In the genomic region with DNA sequence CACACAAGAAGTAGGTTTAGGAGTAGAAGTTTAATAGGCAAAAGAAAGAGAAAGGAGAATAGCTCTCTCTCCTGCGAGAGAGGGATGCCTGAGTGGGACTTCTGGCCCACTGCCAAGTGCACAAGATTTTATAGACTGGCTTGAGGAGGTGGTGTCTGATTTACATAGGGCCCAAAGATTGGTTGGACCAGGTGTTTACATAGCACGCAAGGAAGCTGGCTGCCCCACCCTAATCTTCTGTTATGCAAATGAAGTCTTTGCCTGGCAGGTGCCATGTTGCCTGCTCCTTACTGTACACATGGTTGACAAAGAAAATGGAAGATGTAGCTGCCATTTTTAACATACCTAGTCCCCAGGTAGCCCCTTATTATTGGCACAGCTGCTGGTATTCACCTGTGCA, we compare ENCODE assay signal across 27 cellular contexts.
DNase-seq lines count a peak whose midpoint lies in the region; ATAC-seq and TF ChIP-seq lines count a peak whose summit lies in the region.
"Had no signal": no experiment of that assay in that cellular context is flagged by ENCODE, and none has a peak within 500 bp of the region (broad histone marks: within the 10 kb centered on the region; RNA-seq: fewer than 3 reads in every experiment).

No MANE protein-coding gene starts in this region.

- DNase-seq in NCI-H748 (lab: John Stamatoyannopoulos, UW; ENCODE audit: unreplicated experiment) (peak; percentile 72), NCI-H748 treated with DMSO at 0.1 percent for 48 hours (lab: John Stamatoyannopoulos, UW) (no peak), LNCaP clone FGC (ENCODE audit: low read depth) (peak; percentile 14), NCI-H526 treated with DMSO at 0.1 percent for 48 hours (lab: John Stamatoyannopoulos, UW) (peak; percentile 21), left colon (peak in 1 of 2 donors; percentile 6), NCI-H2107 (lab: John Stamatoyannopoulos, UW) (no peak), mucosa of gallbladder (ENCODE audit: low spot score) (no peak)
- DNase-seq: activated CD4-positive, alpha-beta memory T cell treated with anti-CD3 and anti-CD28 coated beads for 36 hours; activated CD4-positive, alpha-beta T cell treated with anti-CD3 and anti-CD28 coated beads for 1 hour; activated CD8-positive, alpha-beta memory T cell treated with anti-CD3 and anti-CD28 coated beads, Interleukin-2, amount 50 U/mL, for 48 hours; activated naive CD4-positive, alpha-beta T cell treated with anti-CD3 and anti-CD28 coated beads, Interleukin-2, amount 10 ng/mL, durations not matched to agents 7 days and 5 days; adrenal gland; Caco-2; central memory CD4-positive, alpha-beta T cell; erythroblast; glutamatergic neuron; HFFc6; KBM-7; NCI-H510A; ovary; PC-9; trophoblast cell had no signal

- no peak for TF ChIP-seq CTCF in LNCaP clone FGC (IDR thresholded peaks at IDR 0.05; ENCODE audit: control insufficient read depth, extremely low read depth, insufficient read depth)

- ATAC-seq in left colon (peak; percentile 34), HG03175 (IDR thresholded peaks at IDR 0.05; ENCODE audit: unreplicated experiment) (no peak)
- ATAC-seq: left lobe of liver; Right ventricle myocardium inferior; stimulated activated effector memory CD8-positive, alpha-beta T cell treated with anti-CD3 and anti-CD28 coated beads, Interleukin-12 subunit alpha, Interleukin-12 subunit beta, amount 100 ng/mL, for 72 hours had no signal

- H3K4me3 ChIP-seq in LNCaP clone FGC (ENCODE audit: low read depth, low read length), result no peak overlapping the region
- H3K4me3 ChIP-seq: adrenal gland, BLaER1, ovary, PC-9 had no signal

- intact Hi-C loops in left colon (cut with DNase I, micrococcal nuclease), result no loop called here

Comparison
In these comparisons a context has a peak if more than half of its experiments do, and no peak if none do; other contexts are left out.
1. DNase-seq: peak in NCI-H748 (single experiment), LNCaP clone FGC (single experiment) and NCI-H526 treated with DMSO at 0.1 percent for 48 hours (single experiment); none in NCI-H748 treated with DMSO at 0.1 percent for 48 hours (single experiment), NCI-H2107 (single experiment) and mucosa of gallbladder (single experiment).